Comparison of ENCODE assay signal across 18 cellular contexts in the genomic region with DNA sequence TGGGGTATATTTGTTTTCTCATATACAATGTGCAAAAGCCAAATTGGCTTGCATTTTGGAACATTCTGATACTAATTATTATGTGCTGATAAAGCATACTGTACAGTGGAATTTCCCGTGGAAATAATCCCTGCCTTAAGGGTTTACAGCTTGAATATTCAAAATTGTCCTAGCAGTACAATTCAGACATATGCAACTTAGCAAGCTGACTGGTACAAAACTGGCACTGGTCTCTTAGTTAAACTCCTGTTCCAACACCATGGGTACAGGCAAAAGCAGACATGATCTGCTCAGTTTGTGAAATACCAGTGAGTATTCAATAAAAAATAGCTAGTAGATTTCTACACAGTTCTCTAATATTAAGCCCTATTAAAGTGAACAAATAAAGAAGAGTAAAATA.
A peak's percentile ranks its signal among the peaks of the same experiment; 100 is the strongest.
DNase-seq lines count a peak whose midpoint lies in the region; ATAC-seq and TF ChIP-seq lines count a peak whose summit lies in the region.
"Had no signal": no experiment of that assay in that cellular context is flagged by ENCODE, and none has a peak within 500 bp of the region (broad histone marks: within the 10 kb centered on the region; RNA-seq: fewer than 3 reads in every experiment).

No MANE protein-coding gene starts in this region.

- ATAC-seq in omental fat pad (ENCODE audit: low FRiP score), result peak; percentile 54
- ATAC-seq in GM21360 (IDR thresholded peaks at IDR 0.05; ENCODE audit: unreplicated experiment), result no peak

- peak overlapping the region; percentile 51 for H3K9ac ChIP-seq in SK-N-MC (ENCODE audit: insufficient read length)
- H3K9ac ChIP-seq: BLaER1 treated with 17β-estradiol and CSF1 and Interleukin-3, amounts not matched to agents 10 nM and 100 nM had no signal

- H3K36me3 ChIP-seq in SK-N-MC (ENCODE audit: insufficient read depth, low read length), result no peaks in the 10 kb centered on the region
- H3K36me3 ChIP-seq: BE2C; BLaER1 treated with 17β-estradiol and CSF1 and Interleukin-3, amounts not matched to agents 10 nM and 100 nM; HAP-1 had no signal

- H3K9me3 ChIP-seq in SK-N-MC (ENCODE audit: low read depth, low read length), result no peaks in the 10 kb centered on the region
- H3K9me3 ChIP-seq: BE2C; BLaER1 treated with 17β-estradiol and CSF1 and Interleukin-3, amounts not matched to agents 10 nM and 100 nM; HAP-1 had no signal

- H3K4me3 ChIP-seq in SK-N-MC, result peak overlapping the region; percentile 65
- H3K4me3 ChIP-seq: BLaER1 treated with 17β-estradiol and CSF1 and Interleukin-3, amounts not matched to agents 10 nM and 100 nM; HAP-1 had no signal

- H3K27ac ChIP-seq in SK-N-MC, result peak overlapping the region; percentile 95
- H3K27ac ChIP-seq: 22Rv1; BLaER1 treated with 17β-estradiol and CSF1 and Interleukin-3, amounts not matched to agents 10 nM and 100 nM had no signal

- no peak for TF ChIP-seq CTCF in omental fat pad (IDR thresholded peaks at IDR 0.05)

- DNase-seq in Ammon's horn (ENCODE audit: low spot score) (peak; percentile 63), SK-N-MC (ENCODE audit: low read depth, low spot score) (peak; percentile 77), fibroblast of gingiva (ENCODE audit: low read depth) (peak; percentile 39), omental fat pad (ENCODE audit: low spot score) (no peak), HUDEP-2 (lab: John Stamatoyannopoulos, UW; ENCODE audit: unreplicated experiment in 76 of 76) (no peak), NCI-H2107 treated with DMSO at 0.1 percent for 48 hours (lab: John Stamatoyannopoulos, UW; ENCODE audit: unreplicated experiment) (no peak)
- DNase-seq: BE2C; CD4-positive, alpha-beta T cell; CD8-positive, alpha-beta memory T cell; DMS53; DMS79 treated with DMSO at 0.1 percent for 48 hours; GF-D8; GOT3; HFFc6 had no signal

Comparison
In these comparisons a context has a peak if more than half of its experiments do, and no peak if none do; other contexts are left out.
1. DNase-seq: peak in Ammon's horn (single experiment), SK-N-MC (single experiment) and fibroblast of gingiva (single experiment); none in omental fat pad (single experiment), HUDEP-2 (0 of 76) and NCI-H2107 treated with DMSO at 0.1 percent for 48 hours (single experiment).